ENCODE assay signal across 14 cellular contexts in genomic region chr4:154004859-154005520, GRCh38.
DNase-seq lines count a peak whose midpoint lies in the region; ATAC-seq and TF ChIP-seq lines count a peak whose summit lies in the region.
"Had no signal": no experiment of that assay in that cellular context is flagged by ENCODE, and none has a peak within 500 bp of the region (broad histone marks: within the 10 kb centered on the region; RNA-seq: fewer than 3 reads in every experiment).

No MANE protein-coding gene starts in this region.

- no peak overlapping the region for H3K4me3 ChIP-seq in AG09309 (ENCODE audit: control insufficient read depth, low read depth, low read length)
- no peak overlapping the region for H3K4me3 ChIP-seq in fibroblast of villous mesenchyme (ENCODE audit: low read depth, low read length)
- H3K4me3 ChIP-seq: SJSA1 had no signal

- TF ChIP-seq CTCF in AG09309 (IDR thresholded peaks at IDR 0.05; ENCODE audit: control insufficient read depth, insufficient read depth, low read depth, low read length, missing control alignments), result no peak
- no peak for TF ChIP-seq CTCF in VCaP (conservative IDR thresholded peaks at IDR 0.05)
- TF ChIP-seq CTCF in fibroblast of villous mesenchyme (IDR thresholded peaks at IDR 0.05; ENCODE audit: insufficient read depth, low read depth, low read length), result no peak

- ATAC-seq in GM19467 (IDR thresholded peaks at IDR 0.05; ENCODE audit: unreplicated experiment) (no peak), GM21576 (IDR thresholded peaks at IDR 0.05; ENCODE audit: unreplicated experiment) (no peak)
- ATAC-seq: esophagus mucosa had no signal

- H3K27ac ChIP-seq in VCaP, result peak overlapping the region; percentile 84
- H3K27ac ChIP-seq: SJSA1 had no signal

- DNase-seq in AG09309 (ENCODE audit: low read depth), result peak; percentile 80
- DNase-seq in fibroblast of villous mesenchyme (ENCODE audit: low read depth), result peak; percentile 93
- peak; percentile 68 for DNase-seq in renal cortical epithelial cell (ENCODE audit: low read depth)
- no peak for DNase-seq in NOMO-1 (lab: John Stamatoyannopoulos, UW; ENCODE audit: unreplicated experiment in 2 of 2)
- DNase-seq in islet precursor cell, result no peak
- DNase-seq: activated naive CD8-positive, alpha-beta T cell treated with anti-CD3 and anti-CD28 coated beads for 36 hours; Kasumi-1; NCI-H2227 treated with DMSO at 0.1 percent for 48 hours; stimulated activated naive B cell treated with anti-CD40 and anti-IgM and Interleukin-4, amounts not matched to agents 10 μg/mL and 1 μg/mL and 100 μg/mL, for 72 hours had no signal

Comparison
In these comparisons a context has a peak if more than half of its experiments do, and no peak if none do; other contexts are left out.
1. DNase-seq: peak in AG09309 (single experiment), fibroblast of villous mesenchyme (single experiment) and renal cortical epithelial cell (single experiment); none in NOMO-1 (0 of 2) and islet precursor cell (single experiment).